In genomic region chr13:51803422-51804294, GRCh38 we compare ENCODE assay signal across 8 cellular contexts. TPM values are rescaled to one million over a fixed set of nuclear protein-coding genes. Genes with fewer than 3 reads are reported as not detected.
DNase-seq lines count a peak whose midpoint lies in the region; ATAC-seq and TF ChIP-seq lines count a peak whose summit lies in the region.

DHRS12 (minus strand) TSS chr13:51804163; CDS start chr13:51799659, 4,504 bp downstream.

- peak; percentile 87 for ATAC-seq in DND-41 (ENCODE audit: insufficient read depth, low read depth)
- ATAC-seq in GM21528 (IDR thresholded peaks at IDR 0.05; ENCODE audit: low FRiP score, unreplicated experiment) = peak; percentile 87
- peak; percentile 96 for ATAC-seq in IMR-90 (ENCODE audit: low read depth)
- ATAC-seq in natural killer cell treated with Interleukin-12 subunit alpha and Interleukin-12 subunit beta and Interleukin-15 and Interleukin-18, amount 100 ng/mL, for 72 hours = peak; percentile 90 to 91
- ATAC-seq in stimulated activated naive CD8-positive, alpha-beta T cell treated with anti-CD3 and anti-CD28 coated beads, Interleukin-15, Interleukin-2, amounts not matched to agents 100 U/mL and 50 U/mL, for 24 hours = peak; percentile 74

- H4K8ac ChIP-seq in IMR-90 (ENCODE audit: low read depth in 2 of 2, low read length in 2 of 2) = peak within 1 kb of the TSS; percentile 73 to 92

- peak within 1 kb of the TSS; percentile 45 for H3K18ac ChIP-seq in IMR-90 (ENCODE audit: low read depth, low read length)

- H3K27ac ChIP-seq in DND-41 (ENCODE audit: low read length) (peak within 1 kb of the TSS; percentile 69), IMR-90 (ENCODE audit: insufficient read depth, low read length) (peak within 1 kb of the TSS; percentile 40; the same call in 1 of the 2 replicates)

- TF ChIP-seq RAD21 in IMR-90 (IDR thresholded peaks at IDR 0.05; ENCODE audit: low read length) = peak; percentile 26; the same call in 1 of the 2 replicates

- peaks cover 4% of the 10 kb centered on the region for H3K27me3 Mint-ChIP-seq in activated T-helper 2 cell treated with anti-CD3 and anti-CD28 coated beads, Interferon-gamma antibody, Interleukin-2, Interleukin-4, amounts not matched to agents 10 μg/mL and 5 μg/mL and 100 μg/mL, durations not matched to agents 14 hours and 24 hours and 36 hours (ENCODE audit: low read depth)
- H3K27me3 Mint-ChIP-seq in natural killer cell treated with Interleukin-12 subunit alpha and Interleukin-12 subunit beta and Interleukin-15 and Interleukin-18, amount 100 ng/mL, for 72 hours = peaks cover 0 to 2% of the 10 kb centered on the region in 2 donors

- H2AK9ac ChIP-seq in IMR-90 (replicated peaks; ENCODE audit: low read depth, low read length, poor library complexity) = peak within 1 kb of the TSS; percentile 88

- 0% methylated on average over 44 of the region's 91 CpGs; no CpG with 5 or more reads in 1 of the 2 experiments for WGBS in IMR-90 (ENCODE audit: extremely low coverage in 2 of 2, insufficient read length in 1 of 2), 2 experiments

- peak within 1 kb of the TSS; percentile 40 for H2BK5ac ChIP-seq in IMR-90 (ENCODE audit: low read depth, low read length, poor library complexity, severe bottlenecking)

- H3K36me3 Mint-ChIP-seq in activated T-helper 2 cell treated with anti-CD3 and anti-CD28 coated beads, Interferon-gamma antibody, Interleukin-2, Interleukin-4, amounts not matched to agents 10 μg/mL and 5 μg/mL and 100 μg/mL, durations not matched to agents 14 hours and 24 hours and 36 hours (ENCODE audit: low read depth) = no peaks in the 10 kb centered on the region
- H3K36me3 Mint-ChIP-seq in natural killer cell treated with Interleukin-12 subunit alpha and Interleukin-12 subunit beta and Interleukin-15 and Interleukin-18, amount 100 ng/mL, for 72 hours = no peaks in the 10 kb centered on the region

- peak within 1 kb of the TSS; percentile 44 for H2BK20ac ChIP-seq in IMR-90 (ENCODE audit: low read depth, low read length)

- in situ Hi-C loops in IMR-90 (cut with MboI; ENCODE audit: low sequenced_read_pairs) = no loop called here

- peak within 1 kb of the TSS; percentile 16; the same call in 1 of the 3 replicates for H2BK15ac ChIP-seq in IMR-90 (ENCODE audit: low read depth, low read length)

- no peaks in the 10 kb centered on the region for H3K79me2 ChIP-seq in DND-41 (ENCODE audit: insufficient read depth, low read length)

- peaks cover 33% of the 10 kb centered on the region for H3K4me1 ChIP-seq in DND-41 (ENCODE audit: insufficient read depth, low read length)
- H3K4me1 ChIP-seq in IMR-90 (ENCODE audit: control insufficient read depth, insufficient read depth, low read length) = peaks cover 4% of the 10 kb centered on the region

- TF ChIP-seq POLR2A in IMR-90 (IDR thresholded peaks at IDR 0.05; ENCODE audit: low read depth, low read length) = peak; percentile 94

- peak within 1 kb of the TSS; percentile 53 to 65; a peak in 3 of 4 replicates for H3K4me3 ChIP-seq in DND-41 (ENCODE audit: low read depth in 1 of 2, low read length in 2 of 2)
- peak within 1 kb of the TSS; percentile 84 for H3K4me3 ChIP-seq in IMR-90 (ENCODE audit: insufficient read depth, low read depth, low read length)

- peak within 1 kb of the TSS; percentile 87 for H3K4me3 Mint-ChIP-seq in activated T-helper 2 cell treated with anti-CD3 and anti-CD28 coated beads, Interferon-gamma antibody, Interleukin-2, Interleukin-4, amounts not matched to agents 10 μg/mL and 5 μg/mL and 100 μg/mL, durations not matched to agents 14 hours and 24 hours and 36 hours (ENCODE audit: low read depth)
- peak within 1 kb of the TSS; percentile 97 for H3K4me3 Mint-ChIP-seq in natural killer cell treated with Interleukin-12 subunit alpha and Interleukin-12 subunit beta and Interleukin-15 and Interleukin-18, amount 100 ng/mL, for 72 hours

- H4K5ac ChIP-seq in IMR-90 (ENCODE audit: low read depth, low read length) = peak within 1 kb of the TSS; percentile 61

- peak within 1 kb of the TSS; percentile 71 for H2AK5ac ChIP-seq in IMR-90 (ENCODE audit: low read depth, low read length)

- H2BK120ac ChIP-seq in IMR-90 (ENCODE audit: low read depth, low read length) = peak within 1 kb of the TSS; percentile 54

- H3K27ac Mint-ChIP-seq in activated T-helper 2 cell treated with anti-CD3 and anti-CD28 coated beads, Interferon-gamma antibody, Interleukin-2, Interleukin-4, amounts not matched to agents 10 μg/mL and 5 μg/mL and 100 μg/mL, durations not matched to agents 14 hours and 24 hours and 36 hours = peak within 1 kb of the TSS; percentile 98
- peak within 1 kb of the TSS; percentile 96 to 97 for H3K27ac Mint-ChIP-seq in natural killer cell treated with Interleukin-12 subunit alpha and Interleukin-12 subunit beta and Interleukin-15 and Interleukin-18, amount 100 ng/mL, for 72 hours

- peak within 1 kb of the TSS; percentile 85 for H3K4ac ChIP-seq in IMR-90 (ENCODE audit: low read depth, low read length)

- H4K91ac ChIP-seq in IMR-90 (ENCODE audit: insufficient read depth, low read depth, low read length) = peak within 1 kb of the TSS; percentile 66

- no peaks in the 10 kb centered on the region for H3K9me3 ChIP-seq in DND-41 (ENCODE audit: insufficient read depth, low read length, severe bottlenecking)
- H3K9me3 ChIP-seq in IMR-90 (ENCODE audit: control insufficient read depth, insufficient read depth, low read length) = no peaks in the 10 kb centered on the region

- TF ChIP-seq CTCF in DND-41 (IDR thresholded peaks at IDR 0.05; ENCODE audit: borderline replicate concordance, extremely low read depth, low read length, poor library complexity, severe bottlenecking) = peak; percentile 29
- TF ChIP-seq CTCF in IMR-90 (conservative IDR thresholded peaks at IDR 0.05; ENCODE audit: low read depth, low read length) = no peak

- H4K20me1 ChIP-seq in DND-41 (ENCODE audit: insufficient read depth, low read length) = no peaks in the 10 kb centered on the region
- no peaks in the 10 kb centered on the region for H4K20me1 ChIP-seq in IMR-90 (ENCODE audit: insufficient read depth, low read length)

- H3K4me2 ChIP-seq in DND-41 (ENCODE audit: insufficient read depth, low read length) = peak within 1 kb of the TSS; percentile 81
- H3K4me2 ChIP-seq in IMR-90 (ENCODE audit: low read depth, low read length) = peak within 1 kb of the TSS; percentile 91

- POLR2A ChIA-PET in IMR-90 (lab: Charles Lee; ENCODE audit: unreplicated experiment) = interaction anchor here (0.5 to 1.5 kb wide), 2 partner anchors 186 to 350 kb away, joined by 6 to 7 read pairs; no protein-coding TSS in a partner anchor

- H3K27me3 ChIP-seq in DND-41 (ENCODE audit: insufficient read depth, low read length, poor library complexity) (no peaks in the 10 kb centered on the region), IMR-90 (ENCODE audit: control insufficient read depth, insufficient read depth, low read length) (no peaks in the 10 kb centered on the region)

- DNase-seq in DND-41 (peak; percentile 87), IMR-90 (peak; percentile 66), RPMI7951 (ENCODE audit: low read depth) (peak; percentile 80), fibroblast of peridontal ligament (ENCODE audit: extremely low read depth) (peak; percentile 64)
- DNase-seq in activated T-helper 2 cell treated with anti-CD3 and anti-CD28 coated beads, Interferon-gamma antibody, Interleukin-2, Interleukin-4, amounts not matched to agents 10 μg/mL and 5 μg/mL and 100 μg/mL, durations not matched to agents 14 hours and 24 hours and 36 hours (ENCODE audit: low spot score) = peak; percentile 82
- DNase-seq in natural killer cell treated with Interleukin-12 subunit alpha and Interleukin-12 subunit beta and Interleukin-15 and Interleukin-18, amount 100 ng/mL, for 72 hours (ENCODE audit: low spot score) = peak; percentile 93
- peak; percentile 88 for DNase-seq in stimulated activated naive CD8-positive, alpha-beta T cell treated with anti-CD3 and anti-CD28 coated beads, Interleukin-15, Interleukin-2, amounts not matched to agents 100 U/mL and 50 U/mL, for 24 hours

- no peaks in the 10 kb centered on the region; the same call in 1 of the 2 replicates for H3K36me3 ChIP-seq in DND-41 (ENCODE audit: insufficient read depth, low read length)
- no peaks in the 10 kb centered on the region for H3K36me3 ChIP-seq in IMR-90 (ENCODE audit: control insufficient read depth, insufficient read depth, low read length)

- no peaks in the 10 kb centered on the region for H3K9me3 Mint-ChIP-seq in activated T-helper 2 cell treated with anti-CD3 and anti-CD28 coated beads, Interferon-gamma antibody, Interleukin-2, Interleukin-4, amounts not matched to agents 10 μg/mL and 5 μg/mL and 100 μg/mL, durations not matched to agents 14 hours and 24 hours and 36 hours
- no peaks in the 10 kb centered on the region for H3K9me3 Mint-ChIP-seq in natural killer cell treated with Interleukin-12 subunit alpha and Interleukin-12 subunit beta and Interleukin-15 and Interleukin-18, amount 100 ng/mL, for 72 hours

- peaks cover 4% of the 10 kb centered on the region; the same call in 1 of the 2 replicates for H3K9me1 ChIP-seq in IMR-90 (ENCODE audit: insufficient read depth, low read length)

- no TSS peak for BruUV-seq in IMR-90 (replicated peaks; lab: Mats Ljungman, UMichigan)

- peaks cover 0 to 9% of the 10 kb centered on the region in 2 experiments; a peak in 1 of 4 replicates for H3K79me1 ChIP-seq in IMR-90 (ENCODE audit: low read depth in 1 of 2, low read length in 2 of 2)

- dilution Hi-C loops in IMR-90 (cut with HindIII; ENCODE audit: low sequenced_read_pairs, unreplicated experiment) = no loop called here

- peaks cover 33% of the 10 kb centered on the region for H3K4me1 Mint-ChIP-seq in activated T-helper 2 cell treated with anti-CD3 and anti-CD28 coated beads, Interferon-gamma antibody, Interleukin-2, Interleukin-4, amounts not matched to agents 10 μg/mL and 5 μg/mL and 100 μg/mL, durations not matched to agents 14 hours and 24 hours and 36 hours (ENCODE audit: low read depth)
- peaks cover 25 to 31% of the 10 kb centered on the region in 2 donors for H3K4me1 Mint-ChIP-seq in natural killer cell treated with Interleukin-12 subunit alpha and Interleukin-12 subunit beta and Interleukin-15 and Interleukin-18, amount 100 ng/mL, for 72 hours (ENCODE audit: low read depth in 2 of 2)

- H3K56ac ChIP-seq in IMR-90 (ENCODE audit: extremely low read depth, insufficient read depth, low read length) = no peak within 1 kb of the TSS; the same call in 1 of the 2 replicates

- intact Hi-C loops in IMR-90 (cut with micrococcal nuclease) = loop anchor here (1.0 to 10.0 kb wide), 3 partner anchors 218 to 579 kb away; partner anchors contain the start of genes FAM124A and INTS6
- intact Hi-C loops in activated T-helper 2 cell treated with anti-CD3 and anti-CD28 coated beads, Interferon-gamma antibody, Interleukin-2, Interleukin-4, amounts not matched to agents 10 μg/mL and 5 μg/mL and 100 μg/mL, durations not matched to agents 14 hours and 24 hours and 36 hours (cut with micrococcal nuclease) = loop anchor here (1.0 to 10.0 kb wide), 10 partner anchors 22 to 681 kb away; partner anchors contain the start of genes ALG11, ATP7B, CKAP2 and FAM124A

- peak within 1 kb of the TSS; percentile 90 for H3K9ac ChIP-seq in DND-41 (ENCODE audit: low read depth, low read length)
- peak within 1 kb of the TSS; percentile 64 for H3K9ac ChIP-seq in IMR-90 (ENCODE audit: low read depth, low read length)

- peak within 1 kb of the TSS; percentile 87 for H3K23ac ChIP-seq in IMR-90 (ENCODE audit: low read depth, low read length)

- peak within 1 kb of the TSS; percentile 83 for H3K14ac ChIP-seq in IMR-90 (replicated peaks; ENCODE audit: low read depth, low read length)

- H2AFZ ChIP-seq in DND-41 (ENCODE audit: low read depth, low read length) (peak within 1 kb of the TSS; percentile 83), IMR-90 (replicated peaks; ENCODE audit: low read length, poor library complexity) (peak within 1 kb of the TSS; percentile 98)

- CTCF ChIA-PET in IMR-90 (lab: Yijun Ruan, JAX) = no interaction called here

RNA-seq across cellular contexts. Expression of gene DHRS12, which starts in this region (rescaled TPM):
- 1.3 and 1.9 TPM in 2 replicates for total RNA-seq in IMR-90 (2012; rRNA removed)
- polyA plus RNA-seq in IMR-90 (2012; rRNA removed) = 1.5 and 1.6 TPM in 2 replicates
- polyA plus RNA-seq in IMR-90 (2012; cell fraction: cytosol; rRNA removed) = 1.2 and 1.5 TPM in 2 replicates
- polyA plus RNA-seq in IMR-90 (2012; cell fraction: nucleus; rRNA removed; ENCODE audit: low replicate concordance) = 3.7 TPM in 2 replicates
- total RNA-seq in RPMI7951 (2014; rRNA removed; shearing (Covaris generic)) = 2.8 and 3.6 TPM in 2 replicates
- 2.2 and 3.1 TPM in 2 replicates for total RNA-seq in activated T-helper 2 cell treated with anti-CD3 and anti-CD28 coated beads, Interferon-gamma antibody, Interleukin-2, Interleukin-4, amounts not matched to agents 10 μg/mL and 5 μg/mL and 100 μg/mL, durations not matched to agents 14 hours and 24 hours and 36 hours
- total RNA-seq in natural killer cell treated with Interleukin-12 subunit alpha and Interleukin-12 subunit beta and Interleukin-15 and Interleukin-18, amount 100 ng/mL, for 72 hours = 1 to 10 TPM; 2.2 to 3.5 TPM

Comparison
In these comparisons a context has a peak if more than half of its experiments do, and no peak if none do; other contexts are left out.
1. Peak in every context shown above with its lines: DNase-seq, ATAC-seq, H3K4me3 ChIP-seq and H3K27ac ChIP-seq.